Comparison of ENCODE assay signal across 9 cellular contexts in genomic region chr18:34677056-34677574, GRCh38. TPM values are rescaled to one million over a fixed set of nuclear protein-coding genes. Genes with fewer than 3 reads are reported as not detected.
"Had no signal": no experiment of that assay in that cellular context is flagged by ENCODE, and none has a peak within 500 bp of the region (broad histone marks: within the 10 kb centered on the region; RNA-seq: fewer than 3 reads in every experiment).

No MANE protein-coding gene starts in this region.

- DNase-seq: H9, HCEC 1CT, KG1 had no signal

- FAIRE-seq: H1, H54, HTR-8/SVneo, K562 had no signal

- H3K4me1 Mint-ChIP-seq: H9 had no signal

- H3K4me3 Mint-ChIP-seq: GM23338, H9 had no signal

- H3K4me3 ChIP-seq: GM23338, K562 had no signal

- H3K9me3 Mint-ChIP-seq: GM23338, H9 had no signal

- H3K27ac Mint-ChIP-seq: H9 had no signal

- H2AFZ ChIP-seq: GM23338 had no signal

- ATAC-seq: GM23338, K562 had no signal

- H3K4me2 ChIP-seq: GM23338 had no signal

RNA-seq across cellular contexts. Expression of gene DTNA, which starts 33.0 kb away (rescaled TPM):
- total RNA-seq: HT-29 had no signal
